8 cellular contexts compared by ENCODE assay signal in the genomic region with DNA sequence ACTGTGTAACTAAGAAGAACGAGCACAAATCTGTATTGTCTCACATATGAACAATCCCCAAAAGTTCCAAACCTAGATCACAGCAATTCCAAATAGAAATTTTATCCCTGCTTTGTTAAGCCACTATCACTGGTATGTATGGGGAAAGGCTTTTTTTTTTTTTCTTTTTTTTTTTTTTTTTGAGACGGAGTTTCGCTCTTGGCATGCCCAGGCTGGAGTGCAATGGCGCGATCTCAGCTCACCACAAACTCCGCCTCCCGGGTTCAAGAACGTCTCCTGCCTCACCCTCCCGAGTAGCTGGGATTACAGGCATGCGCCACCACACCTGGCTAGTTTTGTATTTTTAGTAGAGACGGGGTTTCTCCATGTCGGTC. TPM values are rescaled to one million over a fixed set of nuclear protein-coding genes. Genes with fewer than 3 reads are reported as not detected.
DNase-seq lines count a peak whose midpoint lies in the region; ATAC-seq and TF ChIP-seq lines count a peak whose summit lies in the region.
"Not testable (repeated sequence)": the region's sequence is repeated elsewhere in the genome, so short reads cannot be mapped to it uniquely, and the experiment has no call there.

No MANE protein-coding gene starts in this region.

- RAD21 ChIA-PET in HCT116 (lab: Charles Lee; ENCODE audit: low non-redundant PET in 1 of 2, low total read pairs in 2 of 2, uncharacterized antibody in 2 of 2, unreplicated experiment in 2 of 2) = not testable (repeated sequence)

- ATAC-seq in HCT116 = peak; percentile 51
- ATAC-seq in activated CD8-positive, alpha-beta memory T cell treated with anti-CD3 and anti-CD28 coated beads, Interleukin-2, amount 10 ng/mL, durations not matched to agents 7 days and 5 days; natural killer cell: not testable (repeated sequence)

- H3K36me3 ChIP-seq in BJ (ENCODE audit: control insufficient read depth, insufficient read depth, low read length); colonic mucosa: not testable (repeated sequence)
- peaks cover 0 to 17% of the 10 kb centered on the region in 2 experiments; a peak in 2 of 4 replicates for H3K36me3 ChIP-seq in HCT116 (ENCODE audit: control insufficient read depth in 1 of 2, insufficient read depth in 2 of 2, low read length in 2 of 2)
- H3K36me3 ChIP-seq in NT2/D1 (ENCODE audit: insufficient read depth, insufficient read length, low read length) = peaks cover 29% of the 10 kb centered on the region

- H3K79me2 ChIP-seq in HCT116 (ENCODE audit: insufficient read depth, low read length) = peaks cover 55% of the 10 kb centered on the region

- H4K20me1 ChIP-seq in HCT116 (ENCODE audit: insufficient read depth) = not testable (repeated sequence)

- not testable (repeated sequence) for TF ChIP-seq CTCF in BJ (IDR thresholded peaks at IDR 0.05; ENCODE audit: insufficient read depth, low read depth, low read length); HCT116 (IDR thresholded peaks at IDR 0.05 in 2 of 3, conservative IDR thresholded peaks at IDR 0.05 in 1 of 3; ENCODE audit: borderline replicate concordance in 1 of 3, insufficient read depth in 1 of 3, low read depth in 2 of 3, low read length in 2 of 3); colonic mucosa (IDR thresholded peaks at IDR 0.05); natural killer cell (IDR thresholded peaks at IDR 0.05)

- H3K36me3 Mint-ChIP-seq in activated CD8-positive, alpha-beta memory T cell treated with anti-CD3 and anti-CD28 coated beads, Interleukin-2, amount 10 ng/mL, durations not matched to agents 7 days and 5 days = peaks cover 24% of the 10 kb centered on the region
- not testable (repeated sequence) for H3K36me3 Mint-ChIP-seq in natural killer cell

- CTCF ChIA-PET in BJ (lab: Yijun Ruan, JAX); activated CD8-positive, alpha-beta memory T cell treated with anti-CD3 and anti-CD28 coated beads, Interleukin-2, amount 10 ng/mL, durations not matched to agents 7 days and 5 days (lab: Charles Lee): not testable (repeated sequence)
- CTCF ChIA-PET in HCT116 (lab: Charles Lee) = interaction anchor here (0.7 to 1.3 kb wide), 2 partner anchors 178 to 419 kb away, joined by 4 to 5 read pairs; no protein-coding TSS in a partner anchor

- H3K9me3 Mint-ChIP-seq in activated CD8-positive, alpha-beta memory T cell treated with anti-CD3 and anti-CD28 coated beads, Interleukin-2, amount 10 ng/mL, durations not matched to agents 7 days and 5 days (ENCODE audit: low read depth); natural killer cell: not testable (repeated sequence)

- BruUV-seq in HCT116 (replicated peaks; lab: Mats Ljungman, UMichigan) = not testable (repeated sequence)

- TF ChIP-seq RAD21 in HCT116 (IDR thresholded peaks at IDR 0.05; ENCODE audit: low read depth) = not testable (repeated sequence)

- not testable (repeated sequence) for TF ChIP-seq POLR2A in HCT116 (IDR thresholded peaks at IDR 0.05; ENCODE audit: borderline replicate concordance, extremely low read depth, insufficient read depth, insufficient read length)

- H3K9me2 ChIP-seq in HCT116 (ENCODE audit: insufficient read depth) = not testable (repeated sequence)

- peak overlapping the region; percentile 99 for H3K27ac Mint-ChIP-seq in activated CD8-positive, alpha-beta memory T cell treated with anti-CD3 and anti-CD28 coated beads, Interleukin-2, amount 10 ng/mL, durations not matched to agents 7 days and 5 days
- peak overlapping the region; percentile 96 to 97 for H3K27ac Mint-ChIP-seq in natural killer cell

- H3K27ac ChIP-seq in HCT116 (ENCODE audit: low read depth, low read length) (peak overlapping the region; percentile 89), colonic mucosa (peak overlapping the region; percentile 88)

- POLR2A ChIA-PET in BJ (lab: Charles Lee) (interaction anchor here (0.5 to 0.6 kb wide), 3 partner anchors 184 to 487 kb away, joined by 3 to 15 read pairs (median 7); a partner anchor contains a TSS), HCT116 (lab: Charles Lee) (interaction anchor here (0.6 to 1.1 kb wide), 2 partner anchors 24 to 432 kb away, joined by 4 to 7 read pairs; a partner anchor contains a TSS)

- peaks cover 36% of the 10 kb centered on the region for H3K4me1 Mint-ChIP-seq in activated CD8-positive, alpha-beta memory T cell treated with anti-CD3 and anti-CD28 coated beads, Interleukin-2, amount 10 ng/mL, durations not matched to agents 7 days and 5 days
- H3K4me1 Mint-ChIP-seq in natural killer cell = peaks cover 43 to 47% of the 10 kb centered on the region in 2 donors

- not testable (repeated sequence) for DNase-seq in BJ (ENCODE audit: low read depth); HCT116 (ENCODE audit: low read depth, low spot score); NT2/D1 (ENCODE audit: low read depth, low spot score); colonic mucosa; natural killer cell
- DNase-seq in activated CD8-positive, alpha-beta memory T cell treated with anti-CD3 and anti-CD28 coated beads, Interleukin-2, amount 10 ng/mL, durations not matched to agents 7 days and 5 days = peak; percentile 66
- peak; percentile 14 for DNase-seq in hepatic stellate cell (ENCODE audit: low spot score)
- peak; percentile 50 for DNase-seq in stimulated activated CD8-positive, alpha-beta memory T cell treated with anti-CD3 and anti-CD28 coated beads, Interleukin-4, amount 100 ng/mL, for 48 hours

- peaks cover 8 to 16% of the 10 kb centered on the region in 2 experiments; a peak in 3 of 4 replicates for H3K4me1 ChIP-seq in HCT116 (ENCODE audit: control insufficient read depth in 1 of 2, insufficient read depth in 2 of 2, low read length in 2 of 2)
- not testable (repeated sequence) for H3K4me1 ChIP-seq in NT2/D1 (ENCODE audit: insufficient read depth, insufficient read length); colonic mucosa

- H3K27me3 ChIP-seq in BJ (ENCODE audit: control insufficient read depth, insufficient read depth, low read length); HCT116 (ENCODE audit: insufficient read depth, low read length); NT2/D1 (ENCODE audit: insufficient read depth, insufficient read length); colonic mucosa: not testable (repeated sequence)

- H3K4me2 ChIP-seq in HCT116 (ENCODE audit: low read length) = peak overlapping the region; percentile 75

- H3K4me3 ChIP-seq in BJ (ENCODE audit: low read depth, low read length) (peak overlapping the region; percentile 82), HCT116 (replicated peaks in 1 of 2; ENCODE audit: low read depth in 1 of 2, low read length in 2 of 2) (peak overlapping the region; percentile 94 to 99), NT2/D1 (ENCODE audit: insufficient read length, low read depth) (peak overlapping the region; percentile 95), colonic mucosa (peak overlapping the region; percentile 95)

- H3K9ac ChIP-seq in HCT116 (ENCODE audit: low read length) = peak overlapping the region; percentile 89
- peak overlapping the region; percentile 94 for H3K9ac ChIP-seq in NT2/D1 (ENCODE audit: insufficient read length, low read depth)
- peak overlapping the region; percentile 77 to 89 for H3K9ac ChIP-seq in colonic mucosa (ENCODE audit: low read depth in 2 of 2, low read length in 2 of 2)

- peak overlapping the region; percentile 98 for H3K4me3 Mint-ChIP-seq in activated CD8-positive, alpha-beta memory T cell treated with anti-CD3 and anti-CD28 coated beads, Interleukin-2, amount 10 ng/mL, durations not matched to agents 7 days and 5 days
- peak overlapping the region; percentile 97 for H3K4me3 Mint-ChIP-seq in natural killer cell

- not testable (repeated sequence) for H3K27me3 Mint-ChIP-seq in activated CD8-positive, alpha-beta memory T cell treated with anti-CD3 and anti-CD28 coated beads, Interleukin-2, amount 10 ng/mL, durations not matched to agents 7 days and 5 days; natural killer cell (ENCODE audit: low read depth in 2 of 2)

- H2AFZ ChIP-seq in HCT116 (ENCODE audit: low read depth, low read length, poor library complexity, severe bottlenecking) = not testable (repeated sequence)

- intact Hi-C loops in HCT116 (cut with micrococcal nuclease) = loop anchor here (1.0 kb wide), 1 partner anchor 25 kb away; a partner anchor contains a TSS
- intact Hi-C loops in colonic mucosa (cut with DNase I) = not testable (repeated sequence)
- intact Hi-C loops in natural killer cell (cut with micrococcal nuclease) = loop anchor here (1.0 kb wide), 3 partner anchors 25 to 427 kb away; a partner anchor contains a TSS

- not testable (repeated sequence) for H3K9me3 ChIP-seq in HCT116 (ENCODE audit: control insufficient read depth in 1 of 2, insufficient read depth in 1 of 2, low read depth in 1 of 2, low read length in 2 of 2); NT2/D1 (ENCODE audit: insufficient read depth, low read length); colonic mucosa

RNA-seq across cellular contexts. Expression of a gene that starts 0.8 kb away (rescaled TPM):
- polyA plus RNA-seq in BJ (2011; rRNA removed) = 24.0 and 38.3 TPM in 2 replicates
- 10.3 and 12.9 TPM in 2 replicates for polyA minus RNA-seq in BJ (2011; rRNA and poly(A)+ RNA removed)
- total RNA-seq in HCT116 (2021; ENCODE audit: unreplicated experiment) = 44.0 TPM
- 27.8 and 34.3 TPM in 2 replicates for polyA plus RNA-seq in HCT116 (2012)
- total RNA-seq in activated CD8-positive, alpha-beta memory T cell treated with anti-CD3 and anti-CD28 coated beads, Interleukin-2, amount 10 ng/mL, durations not matched to agents 7 days and 5 days = 10 to 100 TPM; 38.0 to 44.5 TPM
- total RNA-seq in colonic mucosa = 10 to 100 TPM; 22.6 to 33.3 TPM
- total RNA-seq in natural killer cell = 10 to 100 TPM; 23.0 to 25.9 (median 24.5) TPM

RNA-seq across cellular contexts. Expression of a gene that starts 24.4 kb away (rescaled TPM):
- polyA plus RNA-seq in BJ (2011; rRNA removed) = 49.7 and 108 TPM in 2 replicates
- polyA minus RNA-seq in BJ (2011; rRNA and poly(A)+ RNA removed) = 51.9 and 60.4 TPM in 2 replicates
- total RNA-seq in HCT116 (2021; ENCODE audit: unreplicated experiment) (117 TPM), colonic mucosa (10 to 100 TPM; 66.4 to 93.6 TPM), natural killer cell (100 to 1,000 TPM; 150 to 244 (median 192) TPM)
- 60.8 and 68.4 TPM in 2 replicates for polyA plus RNA-seq in HCT116 (2012)
- total RNA-seq in activated CD8-positive, alpha-beta memory T cell treated with anti-CD3 and anti-CD28 coated beads, Interleukin-2, amount 10 ng/mL, durations not matched to agents 7 days and 5 days = 100 to 1,000 TPM; 160 to 215 TPM
